20 cellular contexts compared by ENCODE assay signal in the genomic region with DNA sequence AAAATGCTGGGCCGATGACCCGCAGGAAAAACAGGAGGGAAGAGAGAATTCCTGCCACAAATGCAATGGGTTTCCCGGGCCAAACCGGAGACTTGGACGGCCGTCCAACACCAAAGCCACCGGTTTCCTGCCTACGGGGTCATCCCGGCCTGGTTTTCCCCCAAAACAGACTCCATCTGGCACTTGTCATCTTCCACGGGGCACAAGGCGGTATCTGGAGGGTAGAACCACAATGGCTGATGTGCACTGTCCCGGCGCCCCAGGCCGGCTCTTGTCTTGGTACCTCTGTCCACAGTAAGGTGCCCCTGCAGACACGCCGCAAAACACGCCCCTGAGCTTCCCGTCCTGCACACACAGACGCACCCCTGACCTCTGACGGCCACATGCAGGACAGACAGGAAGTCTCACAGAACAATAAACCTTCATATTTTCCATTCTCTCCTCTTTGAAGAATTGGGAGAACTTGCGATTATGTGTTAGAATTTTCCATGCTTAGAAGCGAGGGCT. TPM values are rescaled to one million over a fixed set of nuclear protein-coding genes. Genes with fewer than 3 reads are reported as not detected.
DNase-seq lines count a peak whose midpoint lies in the region; ATAC-seq, FAIRE-seq and TF ChIP-seq lines count a peak whose summit lies in the region.
"Had no signal": no experiment of that assay in that cellular context is flagged by ENCODE, and none has a peak within 500 bp of the region (broad histone marks: within the 10 kb centered on the region; RNA-seq: fewer than 3 reads in every experiment).

No MANE protein-coding gene starts in this region.

- intact Hi-C loops in kidney (cut with DNase I) = no loop called here

- FAIRE-seq in astrocyte (lab: Jason Lieb, UNC) (no peak), kidney (lab: Jason Lieb, UNC) (no peak)
- FAIRE-seq: D721Med had no signal

- H3K79me2 ChIP-seq in astrocyte (ENCODE audit: insufficient read depth, low read length) (no peaks in the 10 kb centered on the region), GM23338 (replicated peaks; ENCODE audit: insufficient read depth) (no peaks in the 10 kb centered on the region), MM.1S (ENCODE audit: low read length) (no peaks in the 10 kb centered on the region)

- H4K20me1 ChIP-seq in astrocyte (ENCODE audit: insufficient read depth, low read length) = peaks cover 14% of the 10 kb centered on the region
- H4K20me1 ChIP-seq in GM23338 (replicated peaks; ENCODE audit: insufficient read depth) = no peaks in the 10 kb centered on the region
- no peaks in the 10 kb centered on the region for H4K20me1 ChIP-seq in MM.1S (ENCODE audit: insufficient read depth, low read length)

- H3K27ac ChIP-seq in RWPE2 (ENCODE audit: poor library complexity, severe bottlenecking) = peak overlapping the region; percentile 94
- H3K27ac ChIP-seq in astrocyte (ENCODE audit: low read depth, low read length) = no peak overlapping the region
- H3K27ac ChIP-seq in kidney (ENCODE audit: low read depth in 2 of 2, low read length in 2 of 2) = peak overlapping the region in 1 of 2 donors; percentile 5
- H3K27ac ChIP-seq in GM23338 (ENCODE audit: low read depth) = no peak overlapping the region
- no peak overlapping the region for H3K27ac ChIP-seq in MM.1S (ENCODE audit: low read length)

- H3K4me2 ChIP-seq in astrocyte (ENCODE audit: low read length) (peak overlapping the region; percentile 15), GM23338 (no peak overlapping the region), MM.1S (ENCODE audit: low read depth, low read length) (no peak overlapping the region)

- no peak overlapping the region for H3K9ac ChIP-seq in astrocyte (ENCODE audit: low read length)
- no peak overlapping the region for H3K9ac ChIP-seq in kidney (ENCODE audit: low read length in 2 of 2)
- H3K9ac ChIP-seq in MM.1S (ENCODE audit: low read length) = no peak overlapping the region

- H3K27me3 ChIP-seq in RWPE2 (ENCODE audit: insufficient read depth, poor library complexity, severe bottlenecking) (no peaks in the 10 kb centered on the region), astrocyte (ENCODE audit: insufficient read depth, low read length) (no peaks in the 10 kb centered on the region), GM23338 (ENCODE audit: insufficient read depth) (no peaks in the 10 kb centered on the region), MM.1S (replicated peaks; ENCODE audit: insufficient read depth, low read length) (peaks cover 2% of the 10 kb centered on the region; the same call in 1 of the 2 replicates)
- H3K27me3 ChIP-seq: BE2C had no signal

- no peaks in the 10 kb centered on the region for H3K9me2 ChIP-seq in GM23338 (ENCODE audit: insufficient read depth)
- H3K9me2 ChIP-seq in MM.1S (replicated peaks; ENCODE audit: insufficient read depth, low read length) = no peaks in the 10 kb centered on the region

- H3K4me3 Mint-ChIP-seq in astrocyte (ENCODE audit: unreplicated experiment) (no peak overlapping the region), osteocyte (ENCODE audit: unreplicated experiment) (no peak overlapping the region), GM23338 (no peak overlapping the region)
- H3K4me3 Mint-ChIP-seq: CD8-positive, alpha-beta T cell had no signal

- peaks cover 9% of the 10 kb centered on the region for H3K36me3 Mint-ChIP-seq in astrocyte (ENCODE audit: low read depth, unreplicated experiment)
- H3K36me3 Mint-ChIP-seq in osteocyte (ENCODE audit: unreplicated experiment) = no peaks in the 10 kb centered on the region
- no peaks in the 10 kb centered on the region for H3K36me3 Mint-ChIP-seq in GM23338 (ENCODE audit: low read depth)
- H3K36me3 Mint-ChIP-seq: CD8-positive, alpha-beta T cell had no signal

- no peaks in the 10 kb centered on the region for H3K9me3 ChIP-seq in RWPE2 (ENCODE audit: severe bottlenecking)
- no peaks in the 10 kb centered on the region for H3K9me3 ChIP-seq in astrocyte (ENCODE audit: insufficient read depth, low read depth, low read length)
- H3K9me3 ChIP-seq in kidney (ENCODE audit: control insufficient read depth in 1 of 2, low read length in 2 of 2) = no peaks in the 10 kb centered on the region
- no peaks in the 10 kb centered on the region for H3K9me3 ChIP-seq in MM.1S (replicated peaks; ENCODE audit: insufficient read depth, low read length)

- H3K27me3 Mint-ChIP-seq in astrocyte (ENCODE audit: low read depth, unreplicated experiment) = peaks cover 2% of the 10 kb centered on the region
- no peaks in the 10 kb centered on the region for H3K27me3 Mint-ChIP-seq in osteocyte (ENCODE audit: unreplicated experiment)
- H3K27me3 Mint-ChIP-seq in GM23338 (ENCODE audit: insufficient read depth, low read depth, poor library complexity) = peaks cover 9% of the 10 kb centered on the region

- H3K4me3 ChIP-seq in RWPE2 (ENCODE audit: severe bottlenecking) (no peak overlapping the region), astrocyte (ENCODE audit: insufficient read depth, low read depth, low read length) (no peak overlapping the region), kidney (ENCODE audit: low read length in 2 of 2) (no peak overlapping the region), GM23338 (no peak overlapping the region), MM.1S (ENCODE audit: low read length) (no peak overlapping the region)

- no peak overlapping the region for H3K27ac Mint-ChIP-seq in astrocyte (ENCODE audit: unreplicated experiment)
- H3K27ac Mint-ChIP-seq in osteocyte (ENCODE audit: unreplicated experiment) = peak overlapping the region; percentile 49
- no peak overlapping the region for H3K27ac Mint-ChIP-seq in GM23338
- H3K27ac Mint-ChIP-seq: CD8-positive, alpha-beta T cell had no signal

- in situ Hi-C loops in G401 (cut with HindIII; ENCODE audit: low sequenced_read_pairs) = no loop called here

- peaks cover 1% of the 10 kb centered on the region for H3K9me3 Mint-ChIP-seq in astrocyte (ENCODE audit: unreplicated experiment)
- H3K9me3 Mint-ChIP-seq in osteocyte (ENCODE audit: unreplicated experiment) = no peaks in the 10 kb centered on the region
- no peaks in the 10 kb centered on the region for H3K9me3 Mint-ChIP-seq in GM23338
- H3K9me3 Mint-ChIP-seq: CD8-positive, alpha-beta T cell had no signal

- H3K36me3 ChIP-seq in RWPE2 (ENCODE audit: low read depth) = peaks cover 16% of the 10 kb centered on the region
- no peaks in the 10 kb centered on the region for H3K36me3 ChIP-seq in astrocyte (ENCODE audit: insufficient read depth, low read length)
- no peaks in the 10 kb centered on the region for H3K36me3 ChIP-seq in kidney (ENCODE audit: control insufficient read depth in 1 of 2, insufficient read depth in 2 of 2, low read length in 2 of 2)
- no peaks in the 10 kb centered on the region for H3K36me3 ChIP-seq in GM23338 (ENCODE audit: insufficient read depth)
- H3K36me3 ChIP-seq in MM.1S (replicated peaks; ENCODE audit: insufficient read depth, low read length) = no peaks in the 10 kb centered on the region
- H3K36me3 ChIP-seq: BE2C had no signal

- no peak overlapping the region for H2AFZ ChIP-seq in astrocyte (ENCODE audit: low read depth, low read length)
- H2AFZ ChIP-seq in GM23338 = no peak overlapping the region
- H2AFZ ChIP-seq in MM.1S (ENCODE audit: low read length) = no peak overlapping the region

- DNase-seq in RWPE2 (ENCODE audit: low spot score) = no peak
- DNase-seq in astrocyte (ENCODE audit: low read depth) = no peak
- DNase-seq in kidney = peak; percentile 69
- DNase-seq in osteocyte (ENCODE audit: extremely low spot score, unreplicated experiment) = no peak
- DNase-seq in G401 (ENCODE audit: low spot score) = no peak
- no peak for DNase-seq in GM23338 (ENCODE audit: low spot score)
- no peak for DNase-seq in MM.1S
- DNase-seq: BE2C; CD8-positive, alpha-beta T cell; DMS79 treated with DMSO at 0.1 percent for 48 hours; GDM1; GOT3; KG1; NCI-H1105 treated with DMSO at 0.1 percent for 48 hours; NCI-H187 treated with DMSO at 0.1 percent for 48 hours; NCI-H2171; NCI-H510A; SIG-M5 had no signal

- ATAC-seq in RWPE2 (ENCODE audit: low read depth) (no peak), GM23338 (no peak)
- ATAC-seq: CD8-positive, alpha-beta T cell; Panc1 had no signal

- peaks cover 22% of the 10 kb centered on the region for H3K4me1 Mint-ChIP-seq in astrocyte (ENCODE audit: low read depth, unreplicated experiment)
- H3K4me1 Mint-ChIP-seq in osteocyte (ENCODE audit: unreplicated experiment) = peaks cover 27% of the 10 kb centered on the region
- peaks cover 17% of the 10 kb centered on the region for H3K4me1 Mint-ChIP-seq in GM23338

- TF ChIP-seq CTCF in RWPE2 (IDR thresholded peaks at IDR 0.05; ENCODE audit: poor library complexity, severe bottlenecking) (no peak), astrocyte (IDR thresholded peaks at IDR 0.05; ENCODE audit: insufficient read depth, low read depth, low read length) (no peak), kidney (IDR thresholded peaks at IDR 0.05; ENCODE audit: borderline replicate concordance, extremely low read depth, insufficient read depth) (no peak), osteocyte (IDR thresholded peaks at IDR 0.05) (no peak), GM23338 (conservative IDR thresholded peaks at IDR 0.05; ENCODE audit: low read depth in 2 of 2) (no peak), MM.1S (IDR thresholded peaks at IDR 0.05; ENCODE audit: low read length) (no peak)

- H3K4me1 ChIP-seq in RWPE2 (ENCODE audit: insufficient read depth, poor library complexity, severe bottlenecking) = peaks cover 27% of the 10 kb centered on the region
- peaks cover 19% of the 10 kb centered on the region for H3K4me1 ChIP-seq in astrocyte (ENCODE audit: insufficient read depth, low read length)
- no peaks in the 10 kb centered on the region for H3K4me1 ChIP-seq in kidney (ENCODE audit: control insufficient read depth in 1 of 2, insufficient read depth in 1 of 2, low read depth in 1 of 2, low read length in 2 of 2)
- H3K4me1 ChIP-seq in GM23338 (ENCODE audit: insufficient read depth) = no peaks in the 10 kb centered on the region
- H3K4me1 ChIP-seq in MM.1S (ENCODE audit: low read length) = no peaks in the 10 kb centered on the region
- H3K4me1 ChIP-seq: BE2C had no signal

- H3F3A ChIP-seq in GM23338 (replicated peaks; ENCODE audit: low read depth) = no peaks in the 10 kb centered on the region
- no peaks in the 10 kb centered on the region for H3F3A ChIP-seq in MM.1S (ENCODE audit: insufficient read depth, low read length)

TF ChIP-seq in GM23338, 12 proteins besides CTCF, POLR2A, EP300 and RAD21 (continues in another document):
- TF ChIP-seq STAT1 (IDR thresholded peaks at IDR 0.05; ENCODE audit: unreplicated experiment) (no peak), CREB1 (CRISPR knock-in tag; IDR thresholded peaks at IDR 0.05; ENCODE audit: low read depth) (no peak), ZNF331 (CRISPR knock-in tag; IDR thresholded peaks at IDR 0.05; ENCODE audit: low read depth) (no peak)

RNA-seq across cellular contexts. Expression of a gene that starts 20.1 kb away (rescaled TPM):
- total RNA-seq in astrocyte (27.6 and 38.5 TPM in 2 replicates), kidney (49.9 TPM), osteocyte (15.9 and 16.0 TPM in 2 replicates)
- polyA plus RNA-seq in kidney (ENCODE audit: insufficient read depth, low read depth, low replicate concordance) (15.7 TPM), GM23338 (2016; fragmentation: Nextera tagmentation; extraction: Ambion mirVana) (4.8 and 6.1 TPM in 2 replicates)
- total RNA-seq in G401 (2014; rRNA removed; shearing (Covaris generic)) = 5.5 and 10.1 TPM in 2 replicates
- 20.4 and 21.0 TPM in 2 replicates for total RNA-seq in GM23338 (2014; rRNA removed; shearing (Covaris generic))
